8 cellular contexts compared by ENCODE assay signal in the genomic region with DNA sequence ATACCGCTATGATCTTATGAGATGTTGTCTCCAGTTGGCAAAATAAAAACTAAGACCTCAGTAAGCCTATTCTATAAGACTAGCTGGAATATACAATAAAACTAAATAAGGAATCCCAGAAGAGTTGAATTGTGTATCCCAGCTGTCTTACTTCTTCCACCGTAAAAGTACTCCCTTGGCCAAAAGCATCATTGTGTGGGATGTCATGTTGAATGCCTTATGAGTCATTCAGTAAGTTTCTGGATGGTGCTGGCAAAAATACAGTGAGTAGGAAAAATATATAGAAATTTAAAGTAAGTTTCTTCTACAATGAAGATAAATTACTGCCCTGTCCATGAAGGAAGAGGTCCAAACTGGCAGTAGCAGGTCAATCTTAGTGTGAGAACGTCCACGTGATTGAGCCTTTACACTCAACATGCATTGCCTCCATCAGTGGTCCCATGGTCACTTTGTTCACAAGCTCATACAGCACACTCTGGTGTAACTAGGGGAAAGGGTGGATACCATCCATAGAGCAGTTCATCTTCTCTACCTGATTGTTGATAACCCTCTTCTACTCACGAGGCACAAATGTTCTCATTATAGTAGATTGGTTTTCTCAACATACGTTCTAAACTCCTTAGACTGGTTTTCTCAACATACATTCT. TPM values are rescaled to one million over a fixed set of nuclear protein-coding genes. Genes with fewer than 3 reads are reported as not detected.
DNase-seq lines count a peak whose midpoint lies in the region; ATAC-seq and TF ChIP-seq lines count a peak whose summit lies in the region.

No MANE protein-coding gene starts in this region.

- peak; percentile 28 for ATAC-seq in stimulated activated memory B cell treated with anti-CD40 and anti-IgM and Interleukin-4, amounts not matched to agents 10 μg/mL and 1 μg/mL and 100 μg/mL, for 72 hours

- DNase-seq in activated T-cell treated with anti-CD3 and anti-CD28 coated beads, Interleukin-2, amount 50 U/mL, for 24 hours = no peak
- DNase-seq in activated T-cell treated with anti-CD3 and anti-CD28 coated beads, Interleukin-2, amount 50 U/mL, for 1 hour = no peak
- DNase-seq in Karpas-422 (no peak), cardiac fibroblast (ENCODE audit: low read depth in 2 of 2) (peak; percentile 59 to 74), NCI-H2081 treated with DMSO at 0.1 percent for 48 hours (lab: John Stamatoyannopoulos, UW) (no peak), NCI-H128 (lab: John Stamatoyannopoulos, UW; ENCODE audit: unreplicated experiment) (no peak)
- no peak for DNase-seq in NK-92 treated with Interleukin-12 subunit alpha and Interleukin-12 subunit beta, amount 100 ng/mL, for 24 hours (lab: John Stamatoyannopoulos, UW)

- H3K9me3 Mint-ChIP-seq in activated T-cell treated with anti-CD3 and anti-CD28 coated beads, Interleukin-2, amount 50 U/mL, for 24 hours = peaks cover 3% of the 10 kb centered on the region
- H3K9me3 Mint-ChIP-seq in stimulated activated memory B cell treated with anti-CD40 and anti-IgM and Interleukin-4, amounts not matched to agents 10 μg/mL and 1 μg/mL and 100 μg/mL, for 72 hours = no peaks in the 10 kb centered on the region

- no peaks in the 10 kb centered on the region for H3K79me2 ChIP-seq in Karpas-422 (ENCODE audit: low read length)

- H3K27ac ChIP-seq in Karpas-422 (ENCODE audit: low read length) = peak overlapping the region; percentile 94

- H3K36me3 ChIP-seq in Karpas-422 (ENCODE audit: insufficient read depth, low read length) = no peaks in the 10 kb centered on the region

- no peaks in the 10 kb centered on the region for H3K27me3 ChIP-seq in Karpas-422 (ENCODE audit: low read length)

- H3K4me1 Mint-ChIP-seq in activated T-cell treated with anti-CD3 and anti-CD28 coated beads, Interleukin-2, amount 50 U/mL, for 24 hours (ENCODE audit: low read depth) = peaks cover 46% of the 10 kb centered on the region
- H3K4me1 Mint-ChIP-seq in stimulated activated memory B cell treated with anti-CD40 and anti-IgM and Interleukin-4, amounts not matched to agents 10 μg/mL and 1 μg/mL and 100 μg/mL, for 72 hours = peaks cover 68% of the 10 kb centered on the region

- H3K36me3 Mint-ChIP-seq in activated T-cell treated with anti-CD3 and anti-CD28 coated beads, Interleukin-2, amount 50 U/mL, for 24 hours (ENCODE audit: low read depth) = no peaks in the 10 kb centered on the region
- no peaks in the 10 kb centered on the region for H3K36me3 Mint-ChIP-seq in stimulated activated memory B cell treated with anti-CD40 and anti-IgM and Interleukin-4, amounts not matched to agents 10 μg/mL and 1 μg/mL and 100 μg/mL, for 72 hours

- no peaks in the 10 kb centered on the region for H3K9me3 ChIP-seq in Karpas-422 (ENCODE audit: low read length)

- peak overlapping the region; percentile 7; the same call in 1 of the 2 replicates for H2AFZ ChIP-seq in Karpas-422 (ENCODE audit: low read length)

- H3K9ac ChIP-seq in Karpas-422 (ENCODE audit: low read length) = peak overlapping the region; percentile 45

- no peak for TF ChIP-seq CTCF in cardiac fibroblast (IDR thresholded peaks at IDR 0.05; ENCODE audit: low read depth, low read length)

- H3K27ac Mint-ChIP-seq in activated T-cell treated with anti-CD3 and anti-CD28 coated beads, Interleukin-2, amount 50 U/mL, for 24 hours = peak overlapping the region; percentile 89
- H3K27ac Mint-ChIP-seq in stimulated activated memory B cell treated with anti-CD40 and anti-IgM and Interleukin-4, amounts not matched to agents 10 μg/mL and 1 μg/mL and 100 μg/mL, for 72 hours = peak overlapping the region; percentile 98

- H3K4me3 ChIP-seq in Karpas-422 (ENCODE audit: low read length) = peak overlapping the region; percentile 19; the same call in 1 of the 2 replicates
- H3K4me3 ChIP-seq in cardiac fibroblast (replicated peaks in 1 of 2; ENCODE audit: low read depth in 2 of 2, low read length in 2 of 2) = no peak overlapping the region

- no peaks in the 10 kb centered on the region for H3K27me3 Mint-ChIP-seq in activated T-cell treated with anti-CD3 and anti-CD28 coated beads, Interleukin-2, amount 50 U/mL, for 24 hours
- peaks cover 22% of the 10 kb centered on the region for H3K27me3 Mint-ChIP-seq in stimulated activated memory B cell treated with anti-CD40 and anti-IgM and Interleukin-4, amounts not matched to agents 10 μg/mL and 1 μg/mL and 100 μg/mL, for 72 hours

- no peaks in the 10 kb centered on the region for H4K20me1 ChIP-seq in Karpas-422 (ENCODE audit: insufficient read depth, low read depth, low read length)

- peak overlapping the region; percentile 37 for H3K4me3 Mint-ChIP-seq in activated T-cell treated with anti-CD3 and anti-CD28 coated beads, Interleukin-2, amount 50 U/mL, for 24 hours
- no peak overlapping the region for H3K4me3 Mint-ChIP-seq in stimulated activated memory B cell treated with anti-CD40 and anti-IgM and Interleukin-4, amounts not matched to agents 10 μg/mL and 1 μg/mL and 100 μg/mL, for 72 hours

- peaks cover 68% of the 10 kb centered on the region for H3K4me1 ChIP-seq in Karpas-422 (ENCODE audit: low read length)

- H3K9me2 ChIP-seq in Karpas-422 (replicated peaks; ENCODE audit: insufficient read depth, low read length) = no peaks in the 10 kb centered on the region

- peak overlapping the region; percentile 54 for H3K4me2 ChIP-seq in Karpas-422 (ENCODE audit: low read depth, low read length, poor library complexity, severe bottlenecking)

RNA-seq across cellular contexts. Expression of a gene that starts 13.7 kb away (rescaled TPM):
- total RNA-seq in Karpas-422 (2014; rRNA removed; shearing (Covaris generic); ENCODE audit: low replicate concordance) = 54.5 and 61.8 TPM in 2 replicates

RNA-seq across cellular contexts. Expression of a gene that starts 44.2 kb away (rescaled TPM):
- 33.5 and 44.4 TPM in 2 replicates for total RNA-seq in Karpas-422 (2014; rRNA removed; shearing (Covaris generic); ENCODE audit: low replicate concordance)

Comparison
In these comparisons a context has a peak if more than half of its experiments do, and no peak if none do; other contexts are left out.
1. DNase-seq: peak in cardiac fibroblast (2 of 2); none in activated T-cell treated with anti-CD3 and anti-CD28 coated beads, Interleukin-2, amount 50 U/mL, for 24 hours (single experiment), activated T-cell treated with anti-CD3 and anti-CD28 coated beads, Interleukin-2, amount 50 U/mL, for 1 hour (single experiment), Karpas-422 (single experiment), NCI-H2081 treated with DMSO at 0.1 percent for 48 hours (single experiment), NK-92 treated with Interleukin-12 subunit alpha and Interleukin-12 subunit beta, amount 100 ng/mL, for 24 hours (single experiment) and NCI-H128 (single experiment).